In the genomic region with DNA sequence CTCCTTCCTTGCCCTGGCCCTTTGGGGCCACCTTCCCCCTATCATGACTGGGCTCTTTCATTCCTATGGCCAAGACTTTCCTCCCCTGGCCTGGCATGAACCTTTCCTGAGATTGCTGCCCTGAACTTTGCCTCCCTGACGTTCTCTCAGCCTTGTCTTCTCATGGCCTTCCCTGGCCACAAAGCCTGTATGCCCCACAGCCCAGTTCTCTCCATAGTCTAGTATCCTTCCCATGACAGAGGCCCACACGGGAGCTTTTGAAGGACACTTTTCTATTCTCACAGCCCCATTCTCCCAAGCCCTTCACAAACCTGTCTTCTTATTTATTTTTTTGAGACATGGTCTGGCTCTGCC, we compare ENCODE assay signal across 1 cellular context.
TF ChIP-seq lines count a peak whose summit lies in the region.

No MANE protein-coding gene starts in this region.

TF ChIP-seq in GM23338, 12 proteins besides CTCF, POLR2A, EP300 and RAD21 (continued from another document):
- TF ChIP-seq, protein P1, sequence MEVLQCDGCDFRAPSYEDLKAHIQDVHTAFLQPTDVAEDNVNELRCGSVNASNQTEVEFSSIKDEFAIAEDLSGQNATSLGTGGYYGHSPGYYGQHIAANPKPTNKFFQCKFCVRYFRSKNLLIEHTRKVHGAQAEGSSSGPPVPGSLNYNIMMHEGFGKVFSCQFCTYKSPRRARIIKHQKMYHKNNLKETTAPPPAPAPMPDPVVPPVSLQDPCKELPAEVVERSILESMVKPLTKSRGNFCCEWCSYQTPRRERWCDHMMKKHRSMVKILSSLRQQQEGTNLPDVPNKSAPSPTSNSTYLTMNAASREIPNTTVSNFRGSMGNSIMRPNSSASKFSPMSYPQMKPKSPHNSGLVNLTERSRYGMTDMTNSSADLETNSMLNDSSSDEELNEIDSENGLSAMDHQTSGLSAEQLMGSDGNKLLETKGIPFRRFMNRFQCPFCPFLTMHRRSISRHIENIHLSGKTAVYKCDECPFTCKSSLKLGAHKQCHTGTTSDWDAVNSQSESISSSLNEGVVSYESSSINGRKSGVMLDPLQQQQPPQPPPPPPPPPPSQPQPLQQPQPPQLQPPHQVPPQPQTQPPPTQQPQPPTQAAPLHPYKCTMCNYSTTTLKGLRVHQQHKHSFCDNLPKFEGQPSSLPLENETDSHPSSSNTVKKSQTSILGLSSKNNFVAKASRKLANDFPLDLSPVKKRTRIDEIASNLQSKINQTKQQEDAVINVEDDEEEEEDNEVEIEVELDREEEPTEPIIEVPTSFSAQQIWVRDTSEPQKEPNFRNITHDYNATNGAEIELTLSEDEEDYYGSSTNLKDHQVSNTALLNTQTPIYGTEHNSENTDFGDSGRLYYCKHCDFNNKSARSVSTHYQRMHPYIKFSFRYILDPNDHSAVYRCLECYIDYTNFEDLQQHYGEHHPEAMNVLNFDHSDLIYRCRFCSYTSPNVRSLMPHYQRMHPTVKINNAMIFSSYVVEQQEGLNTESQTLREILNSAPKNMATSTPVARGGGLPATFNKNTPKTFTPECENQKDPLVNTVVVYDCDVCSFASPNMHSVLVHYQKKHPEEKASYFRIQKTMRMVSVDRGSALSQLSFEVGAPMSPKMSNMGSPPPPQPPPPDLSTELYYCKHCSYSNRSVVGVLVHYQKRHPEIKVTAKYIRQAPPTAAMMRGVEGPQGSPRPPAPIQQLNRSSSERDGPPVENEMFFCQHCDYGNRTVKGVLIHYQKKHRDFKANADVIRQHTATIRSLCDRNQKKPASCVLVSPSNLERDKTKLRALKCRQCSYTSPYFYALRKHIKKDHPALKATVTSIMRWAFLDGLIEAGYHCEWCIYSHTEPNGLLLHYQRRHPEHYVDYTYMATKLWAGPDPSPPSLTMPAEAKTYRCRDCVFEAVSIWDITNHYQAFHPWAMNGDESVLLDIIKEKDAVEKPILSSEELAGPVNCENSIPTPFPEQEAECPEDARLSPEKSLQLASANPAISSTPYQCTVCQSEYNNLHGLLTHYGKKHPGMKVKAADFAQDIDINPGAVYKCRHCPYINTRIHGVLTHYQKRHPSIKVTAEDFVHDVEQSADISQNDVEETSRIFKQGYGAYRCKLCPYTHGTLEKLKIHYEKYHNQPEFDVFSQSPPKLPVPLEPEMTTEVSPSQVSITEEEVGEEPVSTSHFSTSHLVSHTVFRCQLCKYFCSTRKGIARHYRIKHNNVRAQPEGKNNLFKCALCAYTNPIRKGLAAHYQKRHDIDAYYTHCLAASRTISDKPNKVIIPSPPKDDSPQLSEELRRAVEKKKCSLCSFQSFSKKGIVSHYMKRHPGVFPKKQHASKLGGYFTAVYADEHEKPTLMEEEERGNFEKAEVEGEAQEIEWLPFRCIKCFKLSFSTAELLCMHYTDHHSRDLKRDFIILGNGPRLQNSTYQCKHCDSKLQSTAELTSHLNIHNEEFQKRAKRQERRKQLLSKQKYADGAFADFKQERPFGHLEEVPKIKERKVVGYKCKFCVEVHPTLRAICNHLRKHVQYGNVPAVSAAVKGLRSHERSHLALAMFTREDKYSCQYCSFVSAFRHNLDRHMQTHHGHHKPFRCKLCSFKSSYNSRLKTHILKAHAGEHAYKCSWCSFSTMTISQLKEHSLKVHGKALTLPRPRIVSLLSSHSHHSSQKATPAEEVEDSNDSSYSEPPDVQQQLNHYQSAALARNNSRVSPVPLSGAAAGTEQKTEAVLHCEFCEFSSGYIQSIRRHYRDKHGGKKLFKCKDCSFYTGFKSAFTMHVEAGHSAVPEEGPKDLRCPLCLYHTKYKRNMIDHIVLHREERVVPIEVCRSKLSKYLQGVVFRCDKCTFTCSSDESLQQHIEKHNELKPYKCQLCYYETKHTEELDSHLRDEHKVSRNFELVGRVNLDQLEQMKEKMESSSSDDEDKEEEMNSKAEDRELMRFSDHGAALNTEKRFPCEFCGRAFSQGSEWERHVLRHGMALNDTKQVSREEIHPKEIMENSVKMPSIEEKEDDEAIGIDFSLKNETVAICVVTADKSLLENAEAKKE (CRISPR knock-in tag; IDR thresholded peaks at IDR 0.05) = no peak
- TF ChIP-seq, protein P2, sequence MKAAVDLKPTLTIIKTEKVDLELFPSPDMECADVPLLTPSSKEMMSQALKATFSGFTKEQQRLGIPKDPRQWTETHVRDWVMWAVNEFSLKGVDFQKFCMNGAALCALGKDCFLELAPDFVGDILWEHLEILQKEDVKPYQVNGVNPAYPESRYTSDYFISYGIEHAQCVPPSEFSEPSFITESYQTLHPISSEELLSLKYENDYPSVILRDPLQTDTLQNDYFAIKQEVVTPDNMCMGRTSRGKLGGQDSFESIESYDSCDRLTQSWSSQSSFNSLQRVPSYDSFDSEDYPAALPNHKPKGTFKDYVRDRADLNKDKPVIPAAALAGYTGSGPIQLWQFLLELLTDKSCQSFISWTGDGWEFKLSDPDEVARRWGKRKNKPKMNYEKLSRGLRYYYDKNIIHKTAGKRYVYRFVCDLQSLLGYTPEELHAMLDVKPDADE (IDR thresholded peaks at IDR 0.05) = no peak
- no peak for TF ChIP-seq ZNF331 (CRISPR knock-in tag; IDR thresholded peaks at IDR 0.05; ENCODE audit: low read depth)
- no peak for TF ChIP-seq EZH2phosphoT487 (IDR thresholded peaks at IDR 0.05; ENCODE audit: unreplicated experiment)
